ENCODE assay signal across 8 cellular contexts in the genomic region with DNA sequence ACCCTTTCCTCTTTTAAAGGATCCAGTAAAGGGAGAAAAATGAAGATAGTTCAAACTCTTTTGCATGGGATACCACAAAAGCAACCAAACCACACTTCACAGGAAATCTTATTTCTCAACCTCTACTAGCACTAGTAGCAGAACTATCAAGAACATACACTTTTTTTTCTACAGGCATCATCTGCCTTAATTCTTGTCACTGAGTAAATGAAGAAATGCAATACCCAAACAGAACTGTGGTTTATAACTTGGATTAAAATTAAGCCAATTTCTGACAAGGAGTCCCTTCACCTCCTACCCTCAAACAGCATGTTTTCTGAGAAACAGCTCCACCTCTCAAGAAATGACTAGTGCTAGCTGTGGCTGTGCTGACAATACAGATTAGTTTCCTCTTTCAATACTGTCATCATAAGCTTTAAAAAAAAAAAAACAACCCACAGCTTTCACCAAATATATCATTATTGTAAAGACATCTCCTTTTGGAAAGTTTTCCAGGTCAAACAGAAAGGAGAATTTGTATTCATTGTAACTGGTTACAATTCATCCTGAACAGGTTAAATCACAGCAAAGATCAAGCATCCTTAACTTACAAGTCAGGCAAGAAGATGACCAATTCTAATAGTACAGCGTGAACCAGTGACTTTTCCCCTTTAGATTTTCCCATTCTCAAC. TPM values are rescaled to one million over a fixed set of nuclear protein-coding genes. Genes with fewer than 3 reads are reported as not detected.
DNase-seq lines count a peak whose midpoint lies in the region; ATAC-seq lines count a peak whose summit lies in the region.

No MANE protein-coding gene starts in this region.

- POLR2A ChIA-PET in T-cell (lab: Charles Lee): interaction anchor here (0.6 to 1.0 kb wide), 5 partner anchors 44 to 462 kb away, joined by 3 to 18 read pairs (median 3); a partner anchor contains a TSS

- CTCF ChIA-PET in T-cell (lab: Charles Lee): interaction anchor here in 1 of 2 donors (0.5 to 1.5 kb wide), 4 partner anchors 27 to 1288 kb away, joined by 3 to 9 read pairs (median 3); a partner anchor contains a TSS

- ATAC-seq in HG03097 (IDR thresholded peaks at IDR 0.05; ENCODE audit: low FRiP score, unreplicated experiment): peak; percentile 64
- peak; percentile 78 to 84 (median 81) for ATAC-seq in T-cell (replicated peaks in 1 of 4)
- ATAC-seq in stimulated activated naive CD8-positive, alpha-beta T cell treated with anti-CD3 and anti-CD28 coated beads, Interleukin-15, Interleukin-2, amounts not matched to agents 100 U/mL and 50 U/mL, for 24 hours: peak; percentile 89

- H3K4me3 Mint-ChIP-seq in T-cell: peak overlapping the region; percentile 68 to 71 (median 70)

- intact Hi-C loops in head of caudate nucleus (cut with DNase I): no loop called here

- H3K9me3 Mint-ChIP-seq in T-cell: no peaks in the 10 kb centered on the region

- peak overlapping the region; percentile 86 to 90 for H3K27ac Mint-ChIP-seq in T-cell

- H3K4me1 Mint-ChIP-seq in T-cell: peaks cover 64 to 67% (median 67%) of the 10 kb centered on the region in 3 donors

- peak; percentile 40 for DNase-seq in stimulated activated CD4-positive, alpha-beta T cell treated with anti-CD3 and anti-CD28 coated beads, Interleukin-15, amount 100 ng/mL, for 24 hours
- DNase-seq in stimulated activated CD4-positive, alpha-beta T cell treated with anti-CD3 and anti-CD28 coated beads, Interleukin-12 subunit alpha, Interleukin-12 subunit beta, amount 100 ng/mL, for 4 hours: no peak
- DNase-seq in T-cell: peak in 9 of 34 experiments; percentile 5 to 35 (median 25)
- DNase-seq in fibroblast of peridontal ligament (ENCODE audit: extremely low read depth): peak; percentile 44
- DNase-seq in stimulated activated naive CD8-positive, alpha-beta T cell treated with anti-CD3 and anti-CD28 coated beads, Interleukin-15, Interleukin-2, amounts not matched to agents 100 U/mL and 50 U/mL, for 24 hours: peak; percentile 32
- DNase-seq in DMS53 treated with DMSO at 0.1 percent for 48 hours (lab: John Stamatoyannopoulos, UW; ENCODE audit: unreplicated experiment): no peak
- DNase-seq in head of caudate nucleus: no peak

- H3K27me3 Mint-ChIP-seq in T-cell: no peaks in the 10 kb centered on the region

- peaks cover 29% of the 10 kb centered on the region for H3K36me3 Mint-ChIP-seq in T-cell

RNA-seq across cellular contexts. Expression of a gene that starts 44.4 kb away (rescaled TPM):
- total RNA-seq in T-cell: 10 to 100 TPM; 44.8 to 78.4 (median 57.2) TPM

Comparison
In these comparisons a context has a peak if more than half of its experiments do, and no peak if none do; other contexts are left out.
1. DNase-seq: peak in stimulated activated CD4-positive, alpha-beta T cell treated with anti-CD3 and anti-CD28 coated beads, Interleukin-15, amount 100 ng/mL, for 24 hours (single experiment), fibroblast of peridontal ligament (single experiment) and stimulated activated naive CD8-positive, alpha-beta T cell treated with anti-CD3 and anti-CD28 coated beads, Interleukin-15, Interleukin-2, amounts not matched to agents 100 U/mL and 50 U/mL, for 24 hours (single experiment); none in stimulated activated CD4-positive, alpha-beta T cell treated with anti-CD3 and anti-CD28 coated beads, Interleukin-12 subunit alpha, Interleukin-12 subunit beta, amount 100 ng/mL, for 4 hours (single experiment), DMS53 treated with DMSO at 0.1 percent for 48 hours (single experiment) and head of caudate nucleus (0 of 42).
2. Peak in every context shown above with its lines, with median percentiles within 50 percentile points of each other: ATAC-seq.